11 cellular contexts compared by ENCODE assay signal in genomic region chr11:73252577-73253191, GRCh38. TPM values are rescaled to one million over a fixed set of nuclear protein-coding genes. Genes with fewer than 3 reads are reported as not detected.
A peak's percentile ranks its signal among the peaks of the same experiment; 100 is the strongest.
DNase-seq lines count a peak whose midpoint lies in the region; ATAC-seq, FAIRE-seq and TF ChIP-seq lines count a peak whose summit lies in the region.
"Had no signal": no experiment of that assay in that cellular context is flagged by ENCODE, and none has a peak within 500 bp of the region (broad histone marks: within the 10 kb centered on the region; RNA-seq: fewer than 3 reads in every experiment).

No MANE protein-coding gene starts in this region.

- WGBS in pancreas, 2 donors: 80 to 89% methylated on average over 4 of the region's 4 CpGs

- H3K4me3 ChIP-seq in pancreas: no peak overlapping the region
- H3K4me3 ChIP-seq: Peyer's patch, upper lobe of left lung had no signal

- peak; percentile 38 for DNase-seq in activated naive CD4-positive, alpha-beta T cell treated with anti-CD3 and anti-CD28 coated beads for 36 hours
- DNase-seq in activated naive CD4-positive, alpha-beta T cell treated with Interleukin-2 at 50 U/mL for 16 hours: no peak
- DNase-seq in NCI-H187 (lab: John Stamatoyannopoulos, UW) (peak; percentile 53), sciatic nerve (ENCODE audit: low spot score) (peak; percentile 39), pancreas (no peak), CD1c-positive myeloid dendritic cell (ENCODE audit: extremely low spot score) (no peak)
- peak; percentile 42 for DNase-seq in activated CD4-positive, alpha-beta memory T cell treated with anti-CD3 and anti-CD28 coated beads, Interleukin-2, amount 10 ng/mL, durations not matched to agents 7 days and 5 days
- DNase-seq: hypothalamus had no signal

- H3K4me1 Mint-ChIP-seq in activated naive CD4-positive, alpha-beta T cell treated with anti-CD3 and anti-CD28 coated beads for 36 hours (ENCODE audit: low read depth): peaks cover 2% of the 10 kb centered on the region
- no peaks in the 10 kb centered on the region for H3K4me1 Mint-ChIP-seq in activated CD4-positive, alpha-beta memory T cell treated with anti-CD3 and anti-CD28 coated beads, Interleukin-2, amount 10 ng/mL, durations not matched to agents 7 days and 5 days

- H3K9me3 Mint-ChIP-seq in activated naive CD4-positive, alpha-beta T cell treated with anti-CD3 and anti-CD28 coated beads for 36 hours: no peaks in the 10 kb centered on the region
- no peaks in the 10 kb centered on the region for H3K9me3 Mint-ChIP-seq in activated CD4-positive, alpha-beta memory T cell treated with anti-CD3 and anti-CD28 coated beads, Interleukin-2, amount 10 ng/mL, durations not matched to agents 7 days and 5 days

- H3K4me1 ChIP-seq in pancreas: no peaks in the 10 kb centered on the region
- H3K4me1 ChIP-seq: Peyer's patch had no signal

- no peak for ATAC-seq in sciatic nerve
- no peak for ATAC-seq in pancreas
- ATAC-seq in HG03045 (IDR thresholded peaks at IDR 0.05; ENCODE audit: unreplicated experiment): no peak

- H3K27me3 Mint-ChIP-seq in activated naive CD4-positive, alpha-beta T cell treated with anti-CD3 and anti-CD28 coated beads for 36 hours (ENCODE audit: low read depth): no peaks in the 10 kb centered on the region
- H3K27me3 Mint-ChIP-seq in activated CD4-positive, alpha-beta memory T cell treated with anti-CD3 and anti-CD28 coated beads, Interleukin-2, amount 10 ng/mL, durations not matched to agents 7 days and 5 days: no peaks in the 10 kb centered on the region

- FAIRE-seq in pancreas (lab: Jason Lieb, UNC): no peak

- H3K27ac ChIP-seq in pancreas: no peak overlapping the region
- H3K27ac ChIP-seq: Peyer's patch, upper lobe of left lung had no signal

- H3K4me3 Mint-ChIP-seq in activated naive CD4-positive, alpha-beta T cell treated with anti-CD3 and anti-CD28 coated beads for 36 hours: no peak overlapping the region
- H3K4me3 Mint-ChIP-seq in activated CD4-positive, alpha-beta memory T cell treated with anti-CD3 and anti-CD28 coated beads, Interleukin-2, amount 10 ng/mL, durations not matched to agents 7 days and 5 days: no peak overlapping the region

- POLR2A ChIA-PET in activated CD4-positive, alpha-beta memory T cell treated with anti-CD3 and anti-CD28 coated beads, Interleukin-2, amount 10 ng/mL, durations not matched to agents 7 days and 5 days (lab: Charles Lee): no interaction called here

- no peaks in the 10 kb centered on the region for H3K36me3 Mint-ChIP-seq in activated naive CD4-positive, alpha-beta T cell treated with anti-CD3 and anti-CD28 coated beads for 36 hours (ENCODE audit: low read depth)
- no peaks in the 10 kb centered on the region for H3K36me3 Mint-ChIP-seq in activated CD4-positive, alpha-beta memory T cell treated with anti-CD3 and anti-CD28 coated beads, Interleukin-2, amount 10 ng/mL, durations not matched to agents 7 days and 5 days (ENCODE audit: low read depth)

- CTCF ChIA-PET in activated naive CD4-positive, alpha-beta T cell treated with anti-CD3 and anti-CD28 coated beads for 36 hours (lab: Charles Lee): interaction anchor here (0.6 to 1.1 kb wide), 2 partner anchors 24 to 83 kb away, joined by 3 to 6 read pairs; no protein-coding TSS in a partner anchor
- CTCF ChIA-PET in activated CD4-positive, alpha-beta memory T cell treated with anti-CD3 and anti-CD28 coated beads, Interleukin-2, amount 10 ng/mL, durations not matched to agents 7 days and 5 days (lab: Charles Lee): interaction anchor here (1.0 kb wide), 1 partner anchor 98 kb away, joined by 3 read pairs; no protein-coding TSS in a partner anchor

- intact Hi-C loops in activated naive CD4-positive, alpha-beta T cell treated with anti-CD3 and anti-CD28 coated beads for 36 hours (cut with micrococcal nuclease): no loop called here
- intact Hi-C loops in sciatic nerve (cut with DNase I) (no loop called here), pancreas (cut with DNase I) (no loop called here)

- TF ChIP-seq CTCF in pancreas (IDR thresholded peaks at IDR 0.05): no peak

- no peaks in the 10 kb centered on the region for H3K27me3 ChIP-seq in pancreas
- H3K27me3 ChIP-seq: Peyer's patch, upper lobe of left lung had no signal

- no peaks in the 10 kb centered on the region for H3K9me3 ChIP-seq in pancreas
- H3K9me3 ChIP-seq: Peyer's patch, upper lobe of left lung had no signal

- no peak overlapping the region for H3K27ac Mint-ChIP-seq in activated naive CD4-positive, alpha-beta T cell treated with anti-CD3 and anti-CD28 coated beads for 36 hours
- no peak overlapping the region for H3K27ac Mint-ChIP-seq in activated CD4-positive, alpha-beta memory T cell treated with anti-CD3 and anti-CD28 coated beads, Interleukin-2, amount 10 ng/mL, durations not matched to agents 7 days and 5 days

- H3K36me3 ChIP-seq in pancreas: no peaks in the 10 kb centered on the region
- H3K36me3 ChIP-seq: Peyer's patch, upper lobe of left lung had no signal

RNA-seq across cellular contexts. Expression of gene P2RY6, which starts 19.5 kb away (rescaled TPM):
- total RNA-seq in activated naive CD4-positive, alpha-beta T cell treated with anti-CD3 and anti-CD28 coated beads for 36 hours: not detected
- total RNA-seq in activated CD4-positive, alpha-beta memory T cell treated with anti-CD3 and anti-CD28 coated beads, Interleukin-2, amount 10 ng/mL, durations not matched to agents 7 days and 5 days: not detected
- total RNA-seq in sciatic nerve (3.6 TPM), pancreas (1 to 10 TPM in 2 of 6 donors, under 1 TPM in 3, not detected in 1; 0.24 to 4.1 (median 0.98) TPM)
- under 1 TPM; 0.49 to 0.99 TPM for polyA plus RNA-seq in pancreas

RNA-seq across cellular contexts. Expression of gene P2RY2, which starts 34.6 kb away (rescaled TPM):
- total RNA-seq in activated naive CD4-positive, alpha-beta T cell treated with anti-CD3 and anti-CD28 coated beads for 36 hours: not detected
- total RNA-seq in activated CD4-positive, alpha-beta memory T cell treated with anti-CD3 and anti-CD28 coated beads, Interleukin-2, amount 10 ng/mL, durations not matched to agents 7 days and 5 days: not detected
- total RNA-seq in sciatic nerve: 12.3 TPM
- total RNA-seq in pancreas: 1 to 10 TPM in 1 of 6 donors, under 1 TPM in 5; 0.24 to 2.0 (median 0.63) TPM
- under 1 TPM; 0.38 to 0.56 TPM for polyA plus RNA-seq in pancreas

RNA-seq across cellular contexts. Expression of gene ARHGEF17, which starts 55.4 kb away (rescaled TPM):
- total RNA-seq in activated naive CD4-positive, alpha-beta T cell treated with anti-CD3 and anti-CD28 coated beads for 36 hours: under 1 TPM in 1 of 2 experiments, not detected in 1; 0.19 TPM
- under 1 TPM; 0.05 TPM for total RNA-seq in activated CD4-positive, alpha-beta memory T cell treated with anti-CD3 and anti-CD28 coated beads, Interleukin-2, amount 10 ng/mL, durations not matched to agents 7 days and 5 days
- total RNA-seq in sciatic nerve: 110 TPM
- 10 to 100 TPM in 2 of 6 donors, 1 to 10 TPM in 4; 7.0 to 21.1 (median 9.8) TPM for total RNA-seq in pancreas
- 10 to 100 TPM; 21.8 to 24.0 TPM for polyA plus RNA-seq in pancreas

Comparison
In these comparisons a context has a peak if more than half of its experiments do, and no peak if none do; other contexts are left out.
1. DNase-seq: peak in activated naive CD4-positive, alpha-beta T cell treated with anti-CD3 and anti-CD28 coated beads for 36 hours (single experiment), NCI-H187 (2 of 2), activated CD4-positive, alpha-beta memory T cell treated with anti-CD3 and anti-CD28 coated beads, Interleukin-2, amount 10 ng/mL, durations not matched to agents 7 days and 5 days (single experiment) and sciatic nerve (single experiment); none in activated naive CD4-positive, alpha-beta T cell treated with Interleukin-2 at 50 U/mL for 16 hours (single experiment), pancreas (0 of 6) and CD1c-positive myeloid dendritic cell (single experiment).
2. RNA of gene ARHGEF17, which starts 55.4 kb away (total RNA-seq): 110 TPM in sciatic nerve (single experiment) and 7.0 to 21.1 TPM in pancreas; 0.19 TPM in activated naive CD4-positive, alpha-beta T cell treated with anti-CD3 and anti-CD28 coated beads for 36 hours and 0.05 TPM in activated CD4-positive, alpha-beta memory T cell treated with anti-CD3 and anti-CD28 coated beads, Interleukin-2, amount 10 ng/mL, durations not matched to agents 7 days and 5 days; every median in the first group is over 4 times any median in the second.